8 cellular contexts compared by ENCODE assay signal in the genomic region with DNA sequence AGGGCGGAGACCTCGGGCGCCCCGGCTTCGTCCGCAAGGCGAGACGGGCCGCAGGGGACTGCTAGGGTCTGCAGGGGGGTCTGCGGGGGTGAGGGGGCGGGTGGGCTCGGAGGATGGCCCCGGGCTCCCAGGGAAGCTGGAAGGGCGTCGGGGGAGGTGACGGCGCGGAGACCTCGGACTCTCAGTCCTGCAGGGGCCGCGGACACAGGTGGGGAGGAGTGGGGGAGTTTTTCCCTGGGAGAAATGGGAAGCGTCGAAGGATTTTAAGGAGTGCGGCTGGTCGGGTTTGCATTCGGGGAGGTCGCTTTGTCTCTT. TPM values are rescaled to one million over a fixed set of nuclear protein-coding genes. Genes with fewer than 3 reads are reported as not detected.
DNase-seq lines count a peak whose midpoint lies in the region; ATAC-seq and TF ChIP-seq lines count a peak whose summit lies in the region.

No MANE protein-coding gene starts in this region.

- peaks cover 9% of the 10 kb centered on the region for H3K4me1 ChIP-seq in cardiac muscle cell (ENCODE audit: low read depth)
- H3K4me1 ChIP-seq in mucosa of stomach (ENCODE audit: control insufficient read depth, insufficient read depth, low read length), result peaks cover 20% of the 10 kb centered on the region
- H3K4me1 ChIP-seq in uterus, result peaks cover 0 to 5% of the 10 kb centered on the region in 2 donors

- no peaks in the 10 kb centered on the region for H3K9me3 ChIP-seq in cardiac muscle cell (ENCODE audit: low read depth)
- H3K9me3 ChIP-seq in mucosa of stomach (ENCODE audit: control insufficient read depth, low read length), result no peaks in the 10 kb centered on the region
- H3K9me3 ChIP-seq in uterus, result no peaks in the 10 kb centered on the region

- ATAC-seq in GM21619 (IDR thresholded peaks at IDR 0.05; ENCODE audit: unreplicated experiment), result no peak

- TF ChIP-seq POLR2A in uterus (IDR thresholded peaks at IDR 0.05), result no peak

- H3K4me3 ChIP-seq in cardiac muscle cell (peak overlapping the region; percentile 36), cardiac fibroblast (replicated peaks in 1 of 2; ENCODE audit: low read depth in 2 of 2, low read length in 2 of 2) (peak overlapping the region; percentile 49 to 51), mucosa of stomach (ENCODE audit: low read length) (peak overlapping the region; percentile 8), uterus (peak overlapping the region; percentile 10 to 58)

- intact Hi-C loops in cardiac septum (cut with DNase I) (loop anchor here (1.0 kb wide), 1 partner anchor 59 kb away; no protein-coding TSS in a partner anchor), uterus (cut with DNase I; ENCODE audit: low total_unique reads) (loop anchor here (5.0 kb wide), 1 partner anchor 55 kb away; no protein-coding TSS in a partner anchor)

- peaks cover 6% of the 10 kb centered on the region for H3K27me3 ChIP-seq in cardiac muscle cell
- peaks cover 13% of the 10 kb centered on the region for H3K27me3 ChIP-seq in mucosa of stomach (ENCODE audit: control insufficient read depth, insufficient read depth, low read length)
- no peaks in the 10 kb centered on the region for H3K27me3 ChIP-seq in uterus

- peak overlapping the region; percentile 55 for H3K9ac ChIP-seq in mucosa of stomach (ENCODE audit: low read length)

- peak overlapping the region; percentile 87 for H3K27ac ChIP-seq in cardiac muscle cell
- H3K27ac ChIP-seq in uterus, result peak overlapping the region in 1 of 2 donors; percentile 36

- TF ChIP-seq CTCF in cardiac muscle cell (IDR thresholded peaks at IDR 0.05; ENCODE audit: low read depth, low read length), result no peak
- TF ChIP-seq CTCF in cardiac fibroblast (IDR thresholded peaks at IDR 0.05; ENCODE audit: low read depth, low read length), result no peak
- TF ChIP-seq CTCF in uterus (IDR thresholded peaks at IDR 0.05), result no peak

- DNase-seq in cardiac muscle cell (ENCODE audit: low read depth in 1 of 2, low spot score in 1 of 2), result peak in 1 of 2 donors; percentile 14
- DNase-seq in cardiac septum (ENCODE audit: low spot score), result no peak
- DNase-seq in cardiac fibroblast (ENCODE audit: low read depth in 2 of 2), result no peak
- DNase-seq in uterus, result no peak
- no peak for DNase-seq in CD1c-positive myeloid dendritic cell (ENCODE audit: extremely low spot score)
- no peak for DNase-seq in HUDEP-2 (lab: John Stamatoyannopoulos, UW; ENCODE audit: unreplicated experiment in 76 of 76)

- no peaks in the 10 kb centered on the region for H3K36me3 ChIP-seq in cardiac muscle cell
- H3K36me3 ChIP-seq in mucosa of stomach (ENCODE audit: control insufficient read depth, insufficient read depth, low read length), result no peaks in the 10 kb centered on the region
- H3K36me3 ChIP-seq in uterus, result no peaks in the 10 kb centered on the region

RNA-seq across cellular contexts. Expression of a gene that starts 25.9 kb away (rescaled TPM):
- total RNA-seq in cardiac muscle cell (14.4 and 26.4 TPM in 2 replicates), cardiac septum (8.6 TPM), uterus (1 to 10 TPM in 3 of 4 donors, under 1 TPM in 1; under 0.01 to 8.4 (median 3.9) TPM)
- polyA plus RNA-seq in cardiac muscle cell, result 7.6 and 9.6 TPM in 2 replicates

RNA-seq across cellular contexts. Expression of a gene that starts 31.3 kb away (rescaled TPM):
- total RNA-seq in cardiac muscle cell (173 and 190 TPM in 2 replicates), cardiac septum (172 TPM), uterus (100 to 1,000 TPM in 2 of 4 donors, 10 to 100 TPM in 2; 42.9 to 121 (median 101) TPM)
- polyA plus RNA-seq in cardiac muscle cell, result 218 and 242 TPM in 2 replicates

RNA-seq across cellular contexts. Expression of a gene that starts 38.3 kb away (rescaled TPM):
- total RNA-seq in cardiac muscle cell (26.5 and 39.5 TPM in 2 replicates), cardiac septum (19.2 TPM), uterus (10 to 100 TPM in 1 of 4 donors, 1 to 10 TPM in 3; 1.2 to 28.8 (median 8.3) TPM)
- 8.3 and 8.8 TPM in 2 replicates for polyA plus RNA-seq in cardiac muscle cell
